In genomic region chr2:74957886-74958276, GRCh38 we compare ENCODE assay signal across 8 cellular contexts. TPM values are rescaled to one million over a fixed set of nuclear protein-coding genes. Genes with fewer than 3 reads are reported as not detected.
DNase-seq lines count a peak whose midpoint lies in the region; ATAC-seq and TF ChIP-seq lines count a peak whose summit lies in the region.

No MANE protein-coding gene starts in this region.

- H3K4me1 ChIP-seq in right atrium auricular region: peaks cover 0 to 9% of the 10 kb centered on the region in 2 donors
- H3K4me1 ChIP-seq in body of pancreas: peaks cover 10% of the 10 kb centered on the region

- H3K4me1 Mint-ChIP-seq in mesothelial cell of epicardium: peaks cover 4% of the 10 kb centered on the region

- H3K36me3 ChIP-seq in right atrium auricular region (peaks cover 10% of the 10 kb centered on the region), body of pancreas (replicated peaks in 1 of 2; ENCODE audit: insufficient read depth in 1 of 2, low read depth in 2 of 2) (no peaks in the 10 kb centered on the region)

- peak overlapping the region; percentile 70 for H3K27ac Mint-ChIP-seq in mesothelial cell of epicardium

- peak overlapping the region; percentile 70 for H3K4me3 Mint-ChIP-seq in mesothelial cell of epicardium

- peaks cover 48% of the 10 kb centered on the region for H3K36me3 Mint-ChIP-seq in mesothelial cell of epicardium

- 29 to 35% methylated on average over 5 of the region's 5 CpGs for WGBS in body of pancreas, 2 donors

- TF ChIP-seq CTCF in right atrium auricular region (IDR thresholded peaks at IDR 0.05): no peak
- no peak for TF ChIP-seq CTCF in body of pancreas (IDR thresholded peaks at IDR 0.05)
- no peak for TF ChIP-seq CTCF in mesothelial cell of epicardium (IDR thresholded peaks at IDR 0.05; ENCODE audit: unreplicated experiment)

- H3K9me3 ChIP-seq in right atrium auricular region: peaks cover 0 to 5% of the 10 kb centered on the region in 2 donors
- H3K9me3 ChIP-seq in body of pancreas: no peaks in the 10 kb centered on the region

- H3K4me3 ChIP-seq in right atrium auricular region (peak overlapping the region; percentile 66 to 71), body of pancreas (no peak overlapping the region)

- ATAC-seq in Right ventricle myocardium inferior (no peak), body of pancreas (no peak), GM21576 (IDR thresholded peaks at IDR 0.05; ENCODE audit: unreplicated experiment) (no peak), GM18505 (IDR thresholded peaks at IDR 0.05; ENCODE audit: unreplicated experiment) (no peak), GM19324 (IDR thresholded peaks at IDR 0.05; ENCODE audit: low FRiP score, unreplicated experiment) (no peak)

- H3K27ac ChIP-seq in right atrium auricular region (peak overlapping the region; percentile 90 to 94), body of pancreas (peak overlapping the region; percentile 78 to 93 (median 88))

- peaks cover 35% of the 10 kb centered on the region for H3K9me3 Mint-ChIP-seq in mesothelial cell of epicardium

- intact Hi-C loops in Right ventricle myocardium inferior (cut with DNase I) (no loop called here), body of pancreas (cut with DNase I) (no loop called here)

- TF ChIP-seq POLR2A in body of pancreas (IDR thresholded peaks at IDR 0.05) (no peak), GM18505 (IDR thresholded peaks at IDR 0.05; ENCODE audit: borderline replicate concordance, extremely low read depth, insufficient read depth, insufficient read length) (no peak)

- H3K27me3 ChIP-seq in right atrium auricular region: no peaks in the 10 kb centered on the region
- H3K27me3 ChIP-seq in body of pancreas: no peaks in the 10 kb centered on the region

- H3K27me3 Mint-ChIP-seq in mesothelial cell of epicardium (ENCODE audit: low read depth): no peaks in the 10 kb centered on the region

- DNase-seq in right atrium auricular region (ENCODE audit: low spot score): no peak
- no peak for DNase-seq in Right ventricle myocardium inferior (ENCODE audit: missing footprints)
- DNase-seq in body of pancreas: no peak
- no peak for DNase-seq in mesothelial cell of epicardium (ENCODE audit: low spot score in 2 of 2, unreplicated experiment in 2 of 2)
- no peak for DNase-seq in NCI-H128 (lab: John Stamatoyannopoulos, UW; ENCODE audit: unreplicated experiment)

RNA-seq across cellular contexts. Expression of gene POLE4, which starts 0.6 kb away (rescaled TPM):
- 10 to 100 TPM; 15.1 to 19.8 TPM for total RNA-seq in right atrium auricular region
- 51.7 TPM for total RNA-seq in Right ventricle myocardium inferior
- total RNA-seq in body of pancreas: 10 to 100 TPM; 15.2 to 15.8 TPM
- 32.1 to 37.3 TPM (median 33.9 TPM) in 3 replicates for total RNA-seq in mesothelial cell of epicardium

Comparison
In these comparisons a context has a peak if more than half of its experiments do, and no peak if none do; other contexts are left out.
1. H3K4me3 ChIP-seq: peak in right atrium auricular region (2 of 2); none in body of pancreas (0 of 2).